27 cellular contexts compared by ENCODE assay signal in genomic region chr5:90680831-90681420, GRCh38.
"Had no signal": no experiment of that assay in that cellular context is flagged by ENCODE, and none has a peak within 500 bp of the region (broad histone marks: within the 10 kb centered on the region; RNA-seq: fewer than 3 reads in every experiment).

No MANE protein-coding gene starts in this region.

- DNase-seq: activated CD4-positive, alpha-beta T cell treated with anti-CD3 and anti-CD28 coated beads for 4 hours; activated CD8-positive, alpha-beta memory T cell treated with anti-CD3 and anti-CD28 coated beads, Interleukin-2, amount 50 U/mL, for 4 hours; activated CD8-positive, alpha-beta T cell treated with anti-CD3 and anti-CD28 coated beads for 36 hours; activated gamma-delta T cell treated with Interleukin-2 at 50 U/mL for 16 hours; activated naive CD4-positive, alpha-beta T cell treated with anti-CD3 and anti-CD28 coated beads, Interleukin-2, amount 10 ng/mL, durations not matched to agents 7 days and 5 days; activated naive CD8-positive, alpha-beta T cell treated with anti-CD3 and anti-CD28 coated beads for 36 hours; activated T-cell treated with anti-CD3 and anti-CD28 coated beads, Interleukin-2, amount 50 U/mL, for 72 hours; central memory CD4-positive, alpha-beta T cell; KBM-7; NCI-H1048; NCI-H1417 treated with DMSO at 0.1 percent for 48 hours; NCI-H1694; NCI-H2029; NCI-H2107; NCI-H2171 treated with DMSO at 0.1 percent for 48 hours; NCI-H226; NCI-H510A; NCI-H526 treated with DMSO at 0.1 percent for 48 hours; NCI-H82; RPMI8226; T-cell; WERI-Rb-1 had no signal

- H3K27me3 ChIP-seq: breast epithelium had no signal

- ATAC-seq: activated CD4-positive, CD25-positive, alpha-beta regulatory T cell treated with anti-CD3 and anti-CD28 coated beads, Interleukin-2, amount 50 U/mL, for 24 hours; activated CD8-positive, alpha-beta T cell treated with anti-CD3 and anti-CD28 coated beads for 36 hours; activated T-cell treated with anti-CD3 and anti-CD28 coated beads, Interleukin-2, amount 50 U/mL, for 72 hours; Panc1; Right ventricle myocardium inferior; T-cell had no signal

- H3K9me3 ChIP-seq: breast epithelium had no signal

- H3K4me1 ChIP-seq: breast epithelium had no signal

- H3K4me3 ChIP-seq: breast epithelium, SK-N-MC had no signal

- H3K27ac ChIP-seq: breast epithelium, SK-N-MC, WERI-Rb-1 had no signal

- H3K36me3 ChIP-seq: breast epithelium had no signal
